In genomic region chr15:58410353-58410752, GRCh38 we compare ENCODE assay signal across 8 cellular contexts. TPM values are rescaled to one million over a fixed set of nuclear protein-coding genes. Genes with fewer than 3 reads are reported as not detected.
DNase-seq lines count a peak whose midpoint lies in the region; ATAC-seq and TF ChIP-seq lines count a peak whose summit lies in the region.

No MANE protein-coding gene starts in this region.

- TF ChIP-seq CTCF in right lobe of liver (IDR thresholded peaks at IDR 0.05): no peak

- DNase-seq in NOMO-1 treated with DMSO at 0.1 percent for 48 hours (lab: John Stamatoyannopoulos, UW; ENCODE audit: unreplicated experiment): peak; percentile 13
- no peak for DNase-seq in NOMO-1 treated with dmso at 0.1 percent for 144 hours (lab: John Stamatoyannopoulos, UW; ENCODE audit: unreplicated experiment)
- peak; percentile 25 to 36 for DNase-seq in activated T-cell treated with anti-CD3 and anti-CD28 coated beads, Interleukin-2, amount 50 U/mL, for 72 hours
- no peak for DNase-seq in right lobe of liver
- no peak for DNase-seq in HCEC 1CT

- H3K4me3 ChIP-seq in right lobe of liver (peak overlapping the region; percentile 29 to 44 (median 33)), thymus (ENCODE audit: low read length) (peak overlapping the region; percentile 44)

- peaks cover 0 to 4% of the 10 kb centered on the region in 2 donors for H3K36me3 Mint-ChIP-seq in activated T-cell treated with anti-CD3 and anti-CD28 coated beads, Interleukin-2, amount 50 U/mL, for 72 hours (ENCODE audit: insufficient read depth in 2 of 2)

- H3K27ac Mint-ChIP-seq in activated T-cell treated with anti-CD3 and anti-CD28 coated beads, Interleukin-2, amount 50 U/mL, for 72 hours: peak overlapping the region; percentile 90

- H3K4me1 Mint-ChIP-seq in activated T-cell treated with anti-CD3 and anti-CD28 coated beads, Interleukin-2, amount 50 U/mL, for 72 hours (ENCODE audit: low read depth): peaks cover 19% of the 10 kb centered on the region

- intact Hi-C loops in right lobe of liver (cut with DNase I): no loop called here

- ATAC-seq in activated T-cell treated with anti-CD3 and anti-CD28 coated beads, Interleukin-2, amount 50 U/mL, for 72 hours (replicated peaks in 1 of 2): peak; percentile 61 to 76
- ATAC-seq in right lobe of liver (peak; percentile 68 to 84 (median 74)), HG03175 (IDR thresholded peaks at IDR 0.05; ENCODE audit: unreplicated experiment) (no peak), HG02623 (IDR thresholded peaks at IDR 0.05; ENCODE audit: unreplicated experiment) (no peak)

- H3K27me3 Mint-ChIP-seq in activated T-cell treated with anti-CD3 and anti-CD28 coated beads, Interleukin-2, amount 50 U/mL, for 72 hours (ENCODE audit: low read depth): no peaks in the 10 kb centered on the region

- peak overlapping the region; percentile 75 to 95 for H3K4me3 Mint-ChIP-seq in activated T-cell treated with anti-CD3 and anti-CD28 coated beads, Interleukin-2, amount 50 U/mL, for 72 hours

- H3K36me3 ChIP-seq in right lobe of liver (no peaks in the 10 kb centered on the region), thymus (ENCODE audit: control insufficient read depth, insufficient read depth) (no peaks in the 10 kb centered on the region)

- H3K9me3 ChIP-seq in right lobe of liver (no peaks in the 10 kb centered on the region), thymus (ENCODE audit: control insufficient read depth) (no peaks in the 10 kb centered on the region)

- H3K27ac ChIP-seq in right lobe of liver (peak overlapping the region; percentile 31 to 64 (median 56)), thymus (ENCODE audit: low read depth) (peak overlapping the region; percentile 70)

- 26% methylated on average over 4 of the region's 4 CpGs for WGBS in right lobe of liver (ENCODE audit: insufficient coverage, low coverage, low lambda C conversion rate, missing lambda C conversion rate)
- WGBS in thymus: 58% methylated on average over 4 of the region's 4 CpGs

- TF ChIP-seq POLR2A in right lobe of liver (IDR thresholded peaks at IDR 0.05): peak; percentile 44

- H3K9me3 Mint-ChIP-seq in activated T-cell treated with anti-CD3 and anti-CD28 coated beads, Interleukin-2, amount 50 U/mL, for 72 hours: no peaks in the 10 kb centered on the region

- no peaks in the 10 kb centered on the region for H3K27me3 ChIP-seq in right lobe of liver
- H3K27me3 ChIP-seq in thymus (ENCODE audit: control insufficient read depth, insufficient read depth): no peaks in the 10 kb centered on the region

- H3K4me1 ChIP-seq in right lobe of liver: peaks cover 0 to 13% (median 0%) of the 10 kb centered on the region in 4 donors
- no peaks in the 10 kb centered on the region for H3K4me1 ChIP-seq in thymus (ENCODE audit: control insufficient read depth, insufficient read depth, low read length)

RNA-seq across cellular contexts. Expression of gene LIPC, which starts 21.4 kb away (rescaled TPM):
- total RNA-seq in activated T-cell treated with anti-CD3 and anti-CD28 coated beads, Interleukin-2, amount 50 U/mL, for 72 hours: 1 to 10 TPM in 1 of 2 donors, under 1 TPM in 1; 0.93 to 2.2 TPM
- total RNA-seq in right lobe of liver: 100 to 1,000 TPM in 2 of 6 experiments, 10 to 100 TPM in 4; 31.1 to 213 (median 86.1) TPM
- polyA plus RNA-seq in thymus: 2.0 TPM

Comparison
In these comparisons a context has a peak if more than half of its experiments do, and no peak if none do; other contexts are left out.
1. DNase-seq: peak in NOMO-1 treated with DMSO at 0.1 percent for 48 hours (single experiment) and activated T-cell treated with anti-CD3 and anti-CD28 coated beads, Interleukin-2, amount 50 U/mL, for 72 hours (2 of 2); none in NOMO-1 treated with dmso at 0.1 percent for 144 hours (single experiment), right lobe of liver (0 of 3) and HCEC 1CT (single experiment).
2. ATAC-seq: peak in activated T-cell treated with anti-CD3 and anti-CD28 coated beads, Interleukin-2, amount 50 U/mL, for 72 hours (2 of 2) and right lobe of liver (4 of 4); none in HG03175 (single experiment) and HG02623 (single experiment).
3. RNA of gene LIPC, which starts 21.4 kb away (total RNA-seq): 31.1 to 213 TPM in right lobe of liver; 0.93 to 2.2 TPM in activated T-cell treated with anti-CD3 and anti-CD28 coated beads, Interleukin-2, amount 50 U/mL, for 72 hours; every median in the first group is over 4 times any median in the second.